1 cellular context compared by ENCODE assay signal in the genomic region with DNA sequence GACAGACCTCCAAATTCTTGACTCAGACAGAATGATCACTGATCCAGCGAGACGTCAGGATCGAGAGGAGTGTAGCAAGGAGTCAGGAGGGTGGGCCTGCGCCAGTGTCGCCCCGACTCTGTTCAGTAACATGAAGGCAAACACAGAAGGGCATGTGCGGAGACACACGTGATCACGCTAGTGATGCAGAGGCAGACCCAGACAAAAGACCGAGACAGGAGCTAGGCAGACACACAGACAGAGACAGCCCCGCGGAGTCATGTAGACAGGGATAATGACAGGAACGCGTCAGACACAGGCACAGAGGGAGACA.
TF ChIP-seq lines count a peak whose summit lies in the region.

No MANE protein-coding gene starts in this region.

TF ChIP-seq in endothelial cell of umbilical vein, 7 proteins besides CTCF, POLR2A, EP300 and RAD21:
- TF ChIP-seq FOS (IDR thresholded peaks at IDR 0.05; ENCODE audit: borderline replicate concordance, insufficient read depth, low read length) (no peak), MAX (IDR thresholded peaks at IDR 0.05; ENCODE audit: insufficient read depth, insufficient read length) (peak; percentile 70)
